In the genomic region with DNA sequence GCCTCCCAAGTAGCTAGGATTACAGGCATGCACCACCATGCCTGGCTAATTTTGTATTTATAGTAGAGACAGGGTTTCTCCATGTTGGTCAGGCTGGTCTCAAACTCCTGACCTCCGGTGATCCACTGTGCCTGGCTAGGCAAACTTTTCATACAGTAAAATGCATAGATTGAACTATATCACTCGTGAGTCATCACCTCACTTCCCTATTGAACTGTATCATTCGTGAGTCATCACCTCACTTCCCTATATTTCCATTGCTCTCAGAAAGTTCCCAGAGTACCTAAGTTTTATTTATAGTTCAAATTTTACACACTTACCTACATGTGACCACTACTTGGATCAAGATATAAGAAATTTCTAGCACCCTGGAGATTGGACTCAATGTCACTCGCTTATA, we compare ENCODE assay signal across 9 cellular contexts.
A peak's percentile ranks its signal among the peaks of the same experiment; 100 is the strongest.
DNase-seq lines count a peak whose midpoint lies in the region; ATAC-seq and TF ChIP-seq lines count a peak whose summit lies in the region.
"Had no signal": no experiment of that assay in that cellular context is flagged by ENCODE, and none has a peak within 500 bp of the region (broad histone marks: within the 10 kb centered on the region; RNA-seq: fewer than 3 reads in every experiment).

No MANE protein-coding gene starts in this region.

- WGBS in sigmoid colon, 2 donors = 30 to 58% methylated on average over 4 of the region's 4 CpGs

- H3K27ac Mint-ChIP-seq in activated CD8-positive, alpha-beta T cell treated with anti-CD3 and anti-CD28 coated beads, Interleukin-2, amount 10 ng/mL, durations not matched to agents 7 days and 5 days = peak overlapping the region; percentile 62

- ATAC-seq in activated CD8-positive, alpha-beta T cell treated with anti-CD3 and anti-CD28 coated beads, Interleukin-2, amount 10 ng/mL, durations not matched to agents 7 days and 5 days = no peak
- ATAC-seq in lower lobe of right lung (peak; percentile 59 to 61), HG02870 (IDR thresholded peaks at IDR 0.05; ENCODE audit: unreplicated experiment) (no peak), GM21515 (IDR thresholded peaks at IDR 0.05; ENCODE audit: unreplicated experiment) (no peak)

- H3K4me1 Mint-ChIP-seq in activated CD8-positive, alpha-beta T cell treated with anti-CD3 and anti-CD28 coated beads, Interleukin-2, amount 10 ng/mL, durations not matched to agents 7 days and 5 days (ENCODE audit: low read depth) = peaks cover 53% of the 10 kb centered on the region

- H3K4me3 Mint-ChIP-seq in activated CD8-positive, alpha-beta T cell treated with anti-CD3 and anti-CD28 coated beads, Interleukin-2, amount 10 ng/mL, durations not matched to agents 7 days and 5 days = no peak overlapping the region
- H3K4me3 Mint-ChIP-seq: neural crest cell had no signal

- peaks cover 31 to 68% (median 59%) of the 10 kb centered on the region in 10 experiments for H3K4me1 ChIP-seq in BLaER1 treated with 17β-estradiol and CSF1 and Interleukin-3, amounts not matched to agents 10 nM and 100 nM
- H3K4me1 ChIP-seq in lower lobe of right lung = peaks cover 64% of the 10 kb centered on the region
- H3K4me1 ChIP-seq in sigmoid colon = peaks cover 0 to 51% (median 30%) of the 10 kb centered on the region in 4 donors

- peak overlapping the region in 9 of 11 experiments; percentile 6 to 72 (median 62); a peak in 15 of 22 replicates for H3K27ac ChIP-seq in BLaER1 treated with 17β-estradiol and CSF1 and Interleukin-3, amounts not matched to agents 10 nM and 100 nM
- H3K27ac ChIP-seq in lower lobe of right lung (peak overlapping the region; percentile 66), sigmoid colon (no peak overlapping the region)

- TF ChIP-seq POLR2A in sigmoid colon (IDR thresholded peaks at IDR 0.05) = no peak

- H3K9me3 ChIP-seq in BLaER1 treated with 17β-estradiol and CSF1 and Interleukin-3, amounts not matched to agents 10 nM and 100 nM (replicated peaks in 1 of 11) = no peaks in the 10 kb centered on the region
- H3K9me3 ChIP-seq in lower lobe of right lung (no peaks in the 10 kb centered on the region), sigmoid colon (no peaks in the 10 kb centered on the region)

- peaks cover 60% of the 10 kb centered on the region for H3K36me3 Mint-ChIP-seq in activated CD8-positive, alpha-beta T cell treated with anti-CD3 and anti-CD28 coated beads, Interleukin-2, amount 10 ng/mL, durations not matched to agents 7 days and 5 days (ENCODE audit: low read depth)

- peaks cover 59 to 87% (median 74%) of the 10 kb centered on the region in 11 experiments for H3K36me3 ChIP-seq in BLaER1 treated with 17β-estradiol and CSF1 and Interleukin-3, amounts not matched to agents 10 nM and 100 nM
- H3K36me3 ChIP-seq in lower lobe of right lung = peaks cover 64% of the 10 kb centered on the region
- H3K36me3 ChIP-seq in sigmoid colon = peaks cover 7 to 50% (median 22%) of the 10 kb centered on the region in 4 donors

- no peak for TF ChIP-seq EP300 in sigmoid colon (IDR thresholded peaks at IDR 0.05)

- intact Hi-C loops in lower lobe of right lung (cut with DNase I) = no loop called here
- intact Hi-C loops in sigmoid colon (cut with DNase I) = no loop called here

- TF ChIP-seq CTCF in lower lobe of right lung (IDR thresholded peaks at IDR 0.05) (no peak), sigmoid colon (IDR thresholded peaks at IDR 0.05) (no peak)

- POLR2A ChIA-PET in activated CD8-positive, alpha-beta T cell treated with anti-CD3 and anti-CD28 coated beads, Interleukin-2, amount 10 ng/mL, durations not matched to agents 7 days and 5 days (lab: Charles Lee) = interaction anchor here (1.2 kb wide), 1 partner anchor 9 kb away, joined by 3 read pairs; no protein-coding TSS in a partner anchor

- H4K20me1 ChIP-seq in BLaER1 treated with 17β-estradiol and CSF1 and Interleukin-3, amounts not matched to agents 10 nM and 100 nM = peaks cover 30 to 100% (median 52%) of the 10 kb centered on the region in 11 experiments; a peak in 21 of 22 replicates

- no peak overlapping the region for H3K4me3 ChIP-seq in BLaER1 treated with 17β-estradiol and CSF1 and Interleukin-3, amounts not matched to agents 10 nM and 100 nM
- H3K4me3 ChIP-seq in lower lobe of right lung (no peak overlapping the region), sigmoid colon (no peak overlapping the region)

- CTCF ChIA-PET in activated CD8-positive, alpha-beta T cell treated with anti-CD3 and anti-CD28 coated beads, Interleukin-2, amount 10 ng/mL, durations not matched to agents 7 days and 5 days (lab: Charles Lee) = interaction anchor here (3.7 to 3.9 kb wide), 2 partner anchors 11 to 125 kb away, joined by 35 to 49 read pairs; no protein-coding TSS in a partner anchor

- no peaks in the 10 kb centered on the region for H3K27me3 Mint-ChIP-seq in activated CD8-positive, alpha-beta T cell treated with anti-CD3 and anti-CD28 coated beads, Interleukin-2, amount 10 ng/mL, durations not matched to agents 7 days and 5 days (ENCODE audit: low read depth)

- H3K9ac ChIP-seq in BLaER1 treated with 17β-estradiol and CSF1 and Interleukin-3, amounts not matched to agents 10 nM and 100 nM = peak overlapping the region in 1 of 11 experiments; percentile 31; a peak in 2 of 22 replicates

- peak overlapping the region in 9 of 11 experiments; percentile 6 to 86 (median 78); a peak in 15 of 22 replicates for H3K4me2 ChIP-seq in BLaER1 treated with 17β-estradiol and CSF1 and Interleukin-3, amounts not matched to agents 10 nM and 100 nM

- H3K27me3 ChIP-seq in BLaER1 treated with 17β-estradiol and CSF1 and Interleukin-3, amounts not matched to agents 10 nM and 100 nM = no peaks in the 10 kb centered on the region
- no peaks in the 10 kb centered on the region for H3K27me3 ChIP-seq in lower lobe of right lung (ENCODE audit: low read depth)
- H3K27me3 ChIP-seq in sigmoid colon = no peaks in the 10 kb centered on the region

- DNase-seq in HT1080 (ENCODE audit: low read depth) = peak; percentile 88
- DNase-seq in activated CD8-positive, alpha-beta T cell treated with anti-CD3 and anti-CD28 coated beads, Interleukin-2, amount 10 ng/mL, durations not matched to agents 7 days and 5 days = no peak
- DNase-seq in lower lobe of right lung = no peak
- DNase-seq in sigmoid colon = no peak
- DNase-seq in cerebellar nuclear complex (lab: John Stamatoyannopoulos, UW) = no peak

- no peaks in the 10 kb centered on the region for H3K9me3 Mint-ChIP-seq in activated CD8-positive, alpha-beta T cell treated with anti-CD3 and anti-CD28 coated beads, Interleukin-2, amount 10 ng/mL, durations not matched to agents 7 days and 5 days (ENCODE audit: insufficient read depth)
- H3K9me3 Mint-ChIP-seq: neural crest cell had no signal

Comparison
In these comparisons a context has a peak if more than half of its experiments do, and no peak if none do; other contexts are left out.
1. H3K27ac ChIP-seq: peak in BLaER1 treated with 17β-estradiol and CSF1 and Interleukin-3, amounts not matched to agents 10 nM and 100 nM (9 of 11) and lower lobe of right lung (single experiment); none in sigmoid colon (0 of 4).
2. ATAC-seq: peak in lower lobe of right lung (2 of 2); none in activated CD8-positive, alpha-beta T cell treated with anti-CD3 and anti-CD28 coated beads, Interleukin-2, amount 10 ng/mL, durations not matched to agents 7 days and 5 days (single experiment), HG02870 (single experiment) and GM21515 (single experiment).